Comparison of ENCODE assay signal across 17 cellular contexts in the genomic region with DNA sequence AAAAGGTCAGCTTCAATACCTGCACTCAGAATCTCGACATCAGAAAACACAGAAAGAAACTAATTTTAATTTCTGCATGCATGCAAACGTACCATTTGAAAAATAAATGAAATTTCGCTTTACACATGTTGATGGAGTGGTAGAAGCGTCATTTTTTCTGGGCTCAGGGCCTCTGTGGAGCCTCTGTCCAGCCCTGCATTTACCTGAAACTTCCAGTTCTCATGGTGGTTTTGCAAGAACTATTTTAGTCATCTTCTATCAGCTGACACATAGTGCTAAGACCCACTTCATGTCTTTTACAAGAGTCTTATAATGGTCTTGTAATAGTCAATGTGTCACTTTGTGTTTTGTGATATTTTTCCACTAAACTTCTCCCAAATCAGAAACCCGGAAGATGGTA. TPM values are rescaled to one million over a fixed set of nuclear protein-coding genes. Genes with fewer than 3 reads are reported as not detected.
"Had no signal": no experiment of that assay in that cellular context is flagged by ENCODE, and none has a peak within 500 bp of the region (broad histone marks: within the 10 kb centered on the region; RNA-seq: fewer than 3 reads in every experiment).

No MANE protein-coding gene starts in this region.

- H3K9me3 ChIP-seq: colonic mucosa, left lung, tibial artery, upper lobe of left lung, uterus had no signal

- H3K27ac ChIP-seq: colonic mucosa, foreskin keratinocyte, left lung, tibial artery, upper lobe of left lung, uterus had no signal

- H3K4me1 ChIP-seq: colonic mucosa, foreskin keratinocyte, uterus had no signal

- ATAC-seq: foreskin keratinocyte; left lung; stimulated activated effector memory CD8-positive, alpha-beta T cell treated with anti-CD3 and anti-CD28 coated beads, Interleukin-12 subunit alpha, Interleukin-12 subunit beta, amount 100 ng/mL, for 72 hours; stimulated activated naive CD8-positive, alpha-beta T cell treated with anti-CD3 and anti-CD28 coated beads, Interleukin-15, Interleukin-2, amounts not matched to agents 100 U/mL and 50 U/mL, for 24 hours had no signal

- H3K4me3 ChIP-seq: colonic mucosa, left lung, lung, tibial artery, upper lobe of left lung, uterus had no signal

- DNase-seq: dermis blood vessel endothelial cell; erythroblast; foreskin keratinocyte; left lung; mesenchymal stem cell; midbrain; naive B cell; stimulated activated CD4-positive, alpha-beta T cell treated with anti-CD3 and anti-CD28 coated beads, Interleukin-4, amount 100 ng/mL, for 1 hour; stimulated activated CD8-positive, alpha-beta memory T cell treated with anti-CD3 and anti-CD28 coated beads, Interleukin-4, amount 100 ng/mL, for 48 hours; stimulated activated naive CD8-positive, alpha-beta T cell treated with anti-CD3 and anti-CD28 coated beads, Interleukin-15, Interleukin-2, amounts not matched to agents 100 U/mL and 50 U/mL, for 24 hours; tibial artery; upper lobe of left lung; uterus had no signal

- H3K36me3 ChIP-seq: colonic mucosa, left lung, tibial artery, upper lobe of left lung, uterus had no signal

- H3K27me3 ChIP-seq: tibial artery, uterus had no signal

RNA-seq across cellular contexts. Expression of a gene that starts 5.3 kb away (rescaled TPM):
- total RNA-seq: dermis blood vessel endothelial cell, foreskin keratinocyte, pulmonary artery endothelial cell had no signal
- polyA plus RNA-seq: foreskin keratinocyte had no signal
